Comparison of ENCODE assay signal across 24 cellular contexts in the genomic region with DNA sequence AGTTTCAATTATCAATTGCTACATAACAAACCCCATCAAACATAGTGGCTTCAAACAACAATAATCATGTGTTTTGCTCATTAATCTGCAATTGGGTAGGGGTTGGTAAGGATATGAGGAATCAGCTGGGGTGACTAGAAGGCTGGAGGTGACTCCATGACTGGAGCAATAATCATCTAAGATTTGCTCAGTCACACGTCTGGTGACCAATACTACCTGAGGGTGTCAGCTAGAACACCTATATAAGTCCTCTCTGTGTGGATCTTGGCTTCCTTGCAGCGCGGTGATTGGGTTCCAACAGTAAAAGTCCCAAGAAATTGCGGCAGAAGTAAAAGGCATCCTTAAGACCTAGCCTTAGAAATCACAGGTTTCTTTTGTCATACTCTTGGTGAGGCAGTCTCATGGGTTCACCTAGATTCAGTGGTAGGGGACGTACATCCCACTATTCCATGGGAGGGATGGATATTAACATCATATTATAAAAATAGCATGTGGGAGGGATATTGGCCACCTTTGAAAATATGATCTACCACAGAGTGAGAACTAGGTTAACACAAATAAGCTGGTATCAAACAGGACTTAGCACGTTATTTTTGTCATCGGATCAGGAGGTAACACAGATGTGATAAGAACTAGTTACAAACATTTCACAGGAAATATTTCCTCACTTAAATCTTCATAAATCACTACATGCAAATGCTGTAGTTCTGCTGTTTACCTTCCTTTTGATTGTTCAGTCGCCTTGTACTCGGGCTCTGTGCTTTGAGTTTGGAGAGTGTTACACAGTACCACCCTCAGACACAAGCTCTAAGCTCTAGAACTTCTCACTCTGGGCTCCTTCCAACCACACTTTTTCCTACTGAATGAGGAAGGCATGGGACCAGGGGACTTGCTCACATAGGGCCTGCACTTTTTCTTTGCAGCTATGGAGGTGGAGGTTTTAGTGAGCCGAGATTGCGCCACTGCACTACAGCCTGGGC.
"Had no signal": no experiment of that assay in that cellular context is flagged by ENCODE, and none has a peak within 500 bp of the region (broad histone marks: within the 10 kb centered on the region; RNA-seq: fewer than 3 reads in every experiment).

No MANE protein-coding gene starts in this region.

- H3K36me3 ChIP-seq: ascending aorta, stomach, thyroid gland, WERI-Rb-1 had no signal

- H3K4me1 Mint-ChIP-seq: activated CD4-positive, alpha-beta T cell treated with anti-CD3 and anti-CD28 coated beads, Interleukin-2, amount 10 ng/mL, durations not matched to agents 24 days and 14 days; activated naive CD4-positive, alpha-beta T cell treated with anti-CD3 and anti-CD28 coated beads, Interleukin-2, amount 10 ng/mL, durations not matched to agents 7 days and 5 days; activated naive CD8-positive, alpha-beta T cell treated with anti-CD3 and anti-CD28 coated beads, Interleukin-2, amount 10 ng/mL, durations not matched to agents 7 days and 5 days; brain; naive thymus-derived CD8-positive, alpha-beta T cell had no signal

- ATAC-seq: effector memory CD8-positive, alpha-beta T cell; naive thymus-derived CD8-positive, alpha-beta T cell; sciatic nerve; stimulated activated naive B cell treated with anti-CD40 and anti-IgM and Interleukin-4, amounts not matched to agents 10 μg/mL and 1 μg/mL and 100 μg/mL, for 72 hours had no signal

- H3K4me3 ChIP-seq: ascending aorta, stomach, thyroid gland had no signal

- H3K9me3 ChIP-seq: ascending aorta, stomach, thyroid gland had no signal

- H3K27me3 Mint-ChIP-seq: activated naive CD4-positive, alpha-beta T cell treated with anti-CD3 and anti-CD28 coated beads, Interleukin-2, amount 10 ng/mL, durations not matched to agents 7 days and 5 days; brain had no signal

- H3K27ac Mint-ChIP-seq: activated CD4-positive, alpha-beta memory T cell treated with anti-CD3 and anti-CD28 coated beads for 36 hours; activated CD4-positive, alpha-beta T cell treated with anti-CD3 and anti-CD28 coated beads, Interleukin-2, amount 10 ng/mL, durations not matched to agents 24 days and 14 days; activated naive CD4-positive, alpha-beta T cell treated with anti-CD3 and anti-CD28 coated beads, Interleukin-2, amount 10 ng/mL, durations not matched to agents 7 days and 5 days; activated naive CD8-positive, alpha-beta T cell treated with anti-CD3 and anti-CD28 coated beads, Interleukin-2, amount 10 ng/mL, durations not matched to agents 7 days and 5 days; effector memory CD8-positive, alpha-beta T cell; naive thymus-derived CD8-positive, alpha-beta T cell; stimulated activated naive B cell treated with anti-CD40 and anti-IgM and Interleukin-4, amounts not matched to agents 10 μg/mL and 1 μg/mL and 100 μg/mL, for 72 hours; T-helper 1 cell treated with Interleukin-12 subunit alpha and Interleukin-12 subunit beta and Interleukin-4 antibody, amounts not matched to agents 30 μg/mL and 1 μg/mL, for 36 hours had no signal

- H3K36me3 Mint-ChIP-seq: activated CD4-positive, alpha-beta memory T cell treated with anti-CD3 and anti-CD28 coated beads for 36 hours; activated naive CD4-positive, alpha-beta T cell treated with anti-CD3 and anti-CD28 coated beads, Interleukin-2, amount 10 ng/mL, durations not matched to agents 7 days and 5 days; activated naive CD8-positive, alpha-beta T cell treated with anti-CD3 and anti-CD28 coated beads, Interleukin-2, amount 10 ng/mL, durations not matched to agents 7 days and 5 days; brain; naive thymus-derived CD8-positive, alpha-beta T cell; stimulated activated naive B cell treated with anti-CD40 and anti-IgM and Interleukin-4, amounts not matched to agents 10 μg/mL and 1 μg/mL and 100 μg/mL, for 72 hours had no signal

- DNase-seq: activated CD4-positive, alpha-beta memory T cell treated with anti-CD3 and anti-CD28 coated beads for 36 hours; activated CD4-positive, alpha-beta T cell treated with anti-CD3 and anti-CD28 coated beads, Interleukin-2, amount 10 ng/mL, durations not matched to agents 24 days and 14 days; activated CD4-positive, CD25-positive, alpha-beta regulatory T cell treated with anti-CD3 and anti-CD28 coated beads, Interleukin-2, amount 50 U/mL, for 72 hours; activated CD8-positive, alpha-beta memory T cell treated with anti-CD3 and anti-CD28 coated beads, Interleukin-2, amount 50 U/mL, for 4 hours; activated gamma-delta T cell; activated naive CD4-positive, alpha-beta T cell treated with anti-CD3 and anti-CD28 coated beads, Interleukin-2, amount 10 ng/mL, durations not matched to agents 7 days and 5 days; activated naive CD8-positive, alpha-beta T cell treated with anti-CD3 and anti-CD28 coated beads, Interleukin-2, amount 10 ng/mL, durations not matched to agents 7 days and 5 days; activated T-cell treated with anti-CD3 and anti-CD28 coated beads, Interleukin-2, amount 50 U/mL, for 1 hour; caudate nucleus; cortex of kidney; effector memory CD8-positive, alpha-beta T cell; naive thymus-derived CD8-positive, alpha-beta T cell; small intestine; stimulated activated CD4-positive, alpha-beta T cell treated with anti-CD3 and anti-CD28 coated beads, Interleukin-1b, Interleukin-23, amount 100 ng/mL, for 48 hours; stimulated activated naive B cell treated with anti-CD40 and anti-IgM and Interleukin-4, amounts not matched to agents 10 μg/mL and 1 μg/mL and 100 μg/mL, for 72 hours; stomach; SW 1271; T-helper 9 cell; thyroid gland; WERI-Rb-1 had no signal

- H3K27ac ChIP-seq: ascending aorta, stomach, thyroid gland, WERI-Rb-1 had no signal

- H3K27me3 ChIP-seq: ascending aorta, stomach, thyroid gland had no signal

- H3K4me1 ChIP-seq: ascending aorta, stomach, thyroid gland had no signal

- H3K4me3 Mint-ChIP-seq: activated CD4-positive, alpha-beta memory T cell treated with anti-CD3 and anti-CD28 coated beads for 36 hours; activated CD4-positive, alpha-beta T cell treated with anti-CD3 and anti-CD28 coated beads, Interleukin-2, amount 10 ng/mL, durations not matched to agents 24 days and 14 days; activated naive CD4-positive, alpha-beta T cell treated with anti-CD3 and anti-CD28 coated beads, Interleukin-2, amount 10 ng/mL, durations not matched to agents 7 days and 5 days; activated naive CD8-positive, alpha-beta T cell treated with anti-CD3 and anti-CD28 coated beads, Interleukin-2, amount 10 ng/mL, durations not matched to agents 7 days and 5 days; brain; effector memory CD8-positive, alpha-beta T cell; naive thymus-derived CD8-positive, alpha-beta T cell; stimulated activated naive B cell treated with anti-CD40 and anti-IgM and Interleukin-4, amounts not matched to agents 10 μg/mL and 1 μg/mL and 100 μg/mL, for 72 hours; T-helper 1 cell treated with Interleukin-12 subunit alpha and Interleukin-12 subunit beta and Interleukin-4 antibody, amounts not matched to agents 30 μg/mL and 1 μg/mL, for 36 hours had no signal

- H3K9me3 Mint-ChIP-seq: activated CD4-positive, alpha-beta memory T cell treated with anti-CD3 and anti-CD28 coated beads for 36 hours; activated CD4-positive, alpha-beta T cell treated with anti-CD3 and anti-CD28 coated beads, Interleukin-2, amount 10 ng/mL, durations not matched to agents 24 days and 14 days; activated naive CD4-positive, alpha-beta T cell treated with anti-CD3 and anti-CD28 coated beads, Interleukin-2, amount 10 ng/mL, durations not matched to agents 7 days and 5 days; activated naive CD8-positive, alpha-beta T cell treated with anti-CD3 and anti-CD28 coated beads, Interleukin-2, amount 10 ng/mL, durations not matched to agents 7 days and 5 days; brain; effector memory CD8-positive, alpha-beta T cell; naive thymus-derived CD8-positive, alpha-beta T cell; stimulated activated naive B cell treated with anti-CD40 and anti-IgM and Interleukin-4, amounts not matched to agents 10 μg/mL and 1 μg/mL and 100 μg/mL, for 72 hours; T-helper 1 cell treated with Interleukin-12 subunit alpha and Interleukin-12 subunit beta and Interleukin-4 antibody, amounts not matched to agents 30 μg/mL and 1 μg/mL, for 36 hours had no signal
